In genomic region chr1:201423655-201424610, GRCh38 we compare ENCODE assay signal across 1 cellular context.
A peak's percentile ranks its signal among the peaks of the same experiment; 100 is the strongest.
TF ChIP-seq lines count a peak whose summit lies in the region.

No MANE protein-coding gene starts in this region.

TF ChIP-seq in K562, 482 proteins besides CTCF, POLR2A, EP300 and RAD21:
- TF ChIP-seq NFE2L1 (tag; IDR thresholded peaks at IDR 0.05; ENCODE audit: borderline replicate concordance, low read depth): no peak
- peak; percentile 77; the same call in 1 of the 2 replicates for TF ChIP-seq NR2C2 (CRISPR knock-in tag; IDR thresholded peaks at IDR 0.05)
- TF ChIP-seq NR2C2 (tag; IDR thresholded peaks at IDR 0.05): peak; percentile 48; the same call in 1 of the 2 replicates
- peak; percentile 58 for TF ChIP-seq NR2C1 (IDR thresholded peaks at IDR 0.05)
- TF ChIP-seq NR2C1 (tag; IDR thresholded peaks at IDR 0.05): peak; percentile 55
